ENCODE assay signal across 1 cellular context in genomic region chr11:2738551-2739431, GRCh38.
TF ChIP-seq lines count a peak whose summit lies in the region.

No MANE protein-coding gene starts in this region.

TF ChIP-seq in HepG2, 621 proteins besides CTCF, POLR2A, EP300 and RAD21:
- no peak for TF ChIP-seq ZNF138 (CRISPR knock-in tag; IDR thresholded peaks at IDR 0.05; ENCODE audit: low read depth)
- TF ChIP-seq ZNF773 (CRISPR knock-in tag; IDR thresholded peaks at IDR 0.05; ENCODE audit: borderline replicate concordance): no peak
- no peak for TF ChIP-seq IKZF1 (IDR thresholded peaks at IDR 0.05)
- TF ChIP-seq, protein P1, sequence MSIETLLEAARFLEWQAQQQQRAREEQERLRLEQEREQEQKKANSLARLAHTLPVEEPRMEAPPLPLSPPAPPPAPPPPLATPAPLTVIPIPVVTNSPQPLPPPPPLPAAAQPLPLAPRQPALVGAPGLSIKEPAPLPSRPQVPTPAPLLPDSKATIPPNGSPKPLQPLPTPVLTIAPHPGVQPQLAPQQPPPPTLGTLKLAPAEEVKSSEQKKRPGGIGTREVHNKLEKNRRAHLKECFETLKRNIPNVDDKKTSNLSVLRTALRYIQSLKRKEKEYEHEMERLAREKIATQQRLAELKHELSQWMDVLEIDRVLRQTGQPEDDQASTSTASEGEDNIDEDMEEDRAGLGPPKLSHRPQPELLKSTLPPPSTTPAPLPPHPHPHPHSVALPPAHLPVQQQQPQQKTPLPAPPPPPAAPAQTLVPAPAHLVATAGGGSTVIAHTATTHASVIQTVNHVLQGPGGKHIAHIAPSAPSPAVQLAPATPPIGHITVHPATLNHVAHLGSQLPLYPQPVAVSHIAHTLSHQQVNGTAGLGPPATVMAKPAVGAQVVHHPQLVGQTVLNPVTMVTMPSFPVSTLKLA (IDR thresholded peaks at IDR 0.05): peak; percentile 31; the same call in 1 of the 2 replicates
- no peak for TF ChIP-seq TEAD2 (CRISPR knock-in tag; IDR thresholded peaks at IDR 0.05)
- no peak for TF ChIP-seq REST (IDR thresholded peaks at IDR 0.05; ENCODE audit: borderline replicate concordance in 1 of 2, low read depth in 1 of 2, low read length in 2 of 2)
- TF ChIP-seq ZNF451 (CRISPR knock-in tag; IDR thresholded peaks at IDR 0.05): no peak
- 0 out of 2 replicates have a peak, but pooled peaks have one; percentile 21 for TF ChIP-seq ZNF776 (CRISPR knock-in tag; IDR thresholded peaks at IDR 0.05)
